8 cellular contexts compared by ENCODE assay signal in the genomic region with DNA sequence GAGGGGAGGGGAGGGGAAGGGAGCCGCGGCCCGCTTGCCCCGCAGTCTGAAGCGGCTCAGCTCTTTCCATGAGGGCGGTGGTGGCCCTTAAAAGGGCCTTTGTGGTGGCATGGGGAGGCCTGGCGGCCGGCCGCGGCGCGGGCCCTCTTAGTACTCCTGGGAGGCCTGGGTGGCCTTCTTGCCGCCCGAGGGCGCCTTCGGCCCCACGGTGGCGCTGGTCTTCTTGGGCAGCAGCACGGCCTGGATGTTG.
DNase-seq lines count a peak whose midpoint lies in the region; ATAC-seq lines count a peak whose summit lies in the region.

No MANE protein-coding gene starts in this region.

- no peaks in the 10 kb centered on the region for H3K9me3 ChIP-seq in neuron (ENCODE audit: low read length)

- H3K4me1 ChIP-seq in neuron (ENCODE audit: insufficient read depth, low read length) = peaks cover 25% of the 10 kb centered on the region

- DNase-seq in T-helper 1 cell = no peak
- DNase-seq in KG1 (lab: John Stamatoyannopoulos, UW) = peak; percentile 58
- peak; percentile 46 for DNase-seq in activated T-helper 9 cell treated with anti-CD3 and anti-CD28 coated beads, Interleukin-2, amount 50 U/mL, for 16 hours (ENCODE audit: low read depth)
- peak; percentile 89 for DNase-seq in globus pallidus (ENCODE audit: low spot score)
- DNase-seq in stimulated activated naive CD4-positive, alpha-beta T cell treated with Interleukin-2 at 50 U/mL for 16 hours (lab: John Stamatoyannopoulos, UW) = no peak

- H2AFZ ChIP-seq in neuron (ENCODE audit: low read depth, low read length) = no peak overlapping the region

- peak overlapping the region; percentile 92 for H3K4me3 Mint-ChIP-seq in T-helper 1 cell treated with Interleukin-12 subunit alpha and Interleukin-12 subunit beta and Interleukin-4 antibody, amounts not matched to agents 30 μg/mL and 1 μg/mL, for 36 hours

- H3K4me3 ChIP-seq in neuron (ENCODE audit: low read length) = peak overlapping the region; percentile 63

- H3K4me1 Mint-ChIP-seq in T-helper 1 cell treated with Interleukin-12 subunit alpha and Interleukin-12 subunit beta and Interleukin-4 antibody, amounts not matched to agents 30 μg/mL and 1 μg/mL, for 36 hours (ENCODE audit: low read depth) = peaks cover 36% of the 10 kb centered on the region

- H3K36me3 Mint-ChIP-seq in T-helper 1 cell treated with Interleukin-12 subunit alpha and Interleukin-12 subunit beta and Interleukin-4 antibody, amounts not matched to agents 30 μg/mL and 1 μg/mL, for 36 hours (ENCODE audit: low read depth) = peaks cover 53% of the 10 kb centered on the region

- H3K9me3 Mint-ChIP-seq in T-helper 1 cell treated with Interleukin-12 subunit alpha and Interleukin-12 subunit beta and Interleukin-4 antibody, amounts not matched to agents 30 μg/mL and 1 μg/mL, for 36 hours = no peaks in the 10 kb centered on the region

- H3K36me3 ChIP-seq in neuron (ENCODE audit: insufficient read depth, low read length) = peaks cover 43% of the 10 kb centered on the region

- H3K27me3 Mint-ChIP-seq in T-helper 1 cell treated with Interleukin-12 subunit alpha and Interleukin-12 subunit beta and Interleukin-4 antibody, amounts not matched to agents 30 μg/mL and 1 μg/mL, for 36 hours (ENCODE audit: low read depth) = peaks cover 3% of the 10 kb centered on the region

- no peaks in the 10 kb centered on the region for H3K27me3 ChIP-seq in neuron (ENCODE audit: insufficient read depth, low read length)

- peak; percentile 30 for ATAC-seq in GM21717 (IDR thresholded peaks at IDR 0.05; ENCODE audit: unreplicated experiment)

- peak overlapping the region; percentile 97 for H3K27ac Mint-ChIP-seq in T-helper 1 cell treated with Interleukin-12 subunit alpha and Interleukin-12 subunit beta and Interleukin-4 antibody, amounts not matched to agents 30 μg/mL and 1 μg/mL, for 36 hours

Comparison
In these comparisons a context has a peak if more than half of its experiments do, and no peak if none do; other contexts are left out.
1. DNase-seq: peak in KG1 (single experiment), activated T-helper 9 cell treated with anti-CD3 and anti-CD28 coated beads, Interleukin-2, amount 50 U/mL, for 16 hours (single experiment) and globus pallidus (single experiment); none in T-helper 1 cell (0 of 5) and stimulated activated naive CD4-positive, alpha-beta T cell treated with Interleukin-2 at 50 U/mL for 16 hours (single experiment).